Comparison of ENCODE assay signal across 1 cellular context in the genomic region with DNA sequence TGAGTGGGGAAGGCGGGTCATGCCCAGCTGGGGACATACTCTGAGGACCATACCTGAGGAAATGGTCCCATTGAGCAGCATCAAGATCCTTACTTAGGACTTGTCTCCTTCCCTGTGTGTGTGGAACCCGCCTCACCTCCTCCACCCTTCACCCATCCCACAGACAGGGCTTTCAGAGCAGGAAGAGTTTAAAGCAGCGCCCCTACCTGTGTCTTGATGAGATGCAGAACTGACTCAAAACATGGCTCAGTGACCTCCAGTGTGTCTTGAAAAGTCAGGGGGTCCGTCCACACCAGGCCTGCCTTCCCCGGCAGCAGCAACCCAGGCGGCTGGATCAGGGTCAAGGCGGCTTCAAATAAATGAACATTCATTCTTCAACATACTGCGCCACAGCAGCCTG.
TF ChIP-seq lines count a peak whose summit lies in the region.

No MANE protein-coding gene starts in this region.

TF ChIP-seq in WTC11, 78 proteins besides CTCF, POLR2A, EP300 and RAD21 (continued from another document):
- TF ChIP-seq, protein P1, sequence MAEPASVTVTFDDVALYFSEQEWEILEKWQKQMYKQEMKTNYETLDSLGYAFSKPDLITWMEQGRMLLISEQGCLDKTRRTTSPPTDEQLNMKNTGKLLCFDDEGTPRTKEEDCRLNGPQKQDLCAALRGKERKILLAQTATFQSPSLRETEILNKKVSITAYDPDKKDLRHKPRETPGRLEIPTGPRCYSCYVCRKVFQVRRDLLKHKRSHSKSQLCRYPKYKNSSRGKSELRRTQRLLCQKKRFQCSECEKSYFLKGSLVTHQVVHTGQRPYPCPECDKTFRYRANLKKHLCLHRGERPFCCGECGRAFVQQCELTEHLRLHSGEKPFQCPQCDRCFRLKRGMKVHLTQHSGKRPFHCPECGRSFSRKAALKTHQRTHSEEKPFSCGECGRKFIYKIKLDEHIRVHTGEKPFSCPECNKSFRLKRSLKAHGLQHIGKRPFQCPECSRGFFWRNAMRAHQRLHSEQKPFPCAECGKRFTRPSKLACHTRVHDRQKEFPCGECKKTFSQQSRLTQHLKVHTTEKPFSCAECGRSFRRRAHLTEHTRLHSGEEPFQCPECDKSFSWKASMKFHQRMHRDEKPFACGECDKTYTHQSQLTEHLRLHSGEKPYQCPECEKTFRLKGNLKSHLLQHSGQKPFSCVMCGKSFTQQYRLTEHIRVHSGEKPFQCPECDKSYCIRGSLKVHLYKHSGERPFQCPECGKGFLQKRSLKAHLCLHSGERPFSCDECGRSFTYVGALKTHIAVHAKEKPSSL (CRISPR knock-in tag; conservative IDR thresholded peaks at IDR 0.05) = no peak
- TF ChIP-seq, protein P2, sequence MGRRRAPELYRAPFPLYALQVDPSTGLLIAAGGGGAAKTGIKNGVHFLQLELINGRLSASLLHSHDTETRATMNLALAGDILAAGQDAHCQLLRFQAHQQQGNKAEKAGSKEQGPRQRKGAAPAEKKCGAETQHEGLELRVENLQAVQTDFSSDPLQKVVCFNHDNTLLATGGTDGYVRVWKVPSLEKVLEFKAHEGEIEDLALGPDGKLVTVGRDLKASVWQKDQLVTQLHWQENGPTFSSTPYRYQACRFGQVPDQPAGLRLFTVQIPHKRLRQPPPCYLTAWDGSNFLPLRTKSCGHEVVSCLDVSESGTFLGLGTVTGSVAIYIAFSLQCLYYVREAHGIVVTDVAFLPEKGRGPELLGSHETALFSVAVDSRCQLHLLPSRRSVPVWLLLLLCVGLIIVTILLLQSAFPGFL (CRISPR knock-in tag; IDR thresholded peaks at IDR 0.05; ENCODE audit: borderline replicate concordance) = no peak
- TF ChIP-seq ZNF671 (CRISPR knock-in tag; IDR thresholded peaks at IDR 0.05) = no peak
- TF ChIP-seq, protein P3, sequence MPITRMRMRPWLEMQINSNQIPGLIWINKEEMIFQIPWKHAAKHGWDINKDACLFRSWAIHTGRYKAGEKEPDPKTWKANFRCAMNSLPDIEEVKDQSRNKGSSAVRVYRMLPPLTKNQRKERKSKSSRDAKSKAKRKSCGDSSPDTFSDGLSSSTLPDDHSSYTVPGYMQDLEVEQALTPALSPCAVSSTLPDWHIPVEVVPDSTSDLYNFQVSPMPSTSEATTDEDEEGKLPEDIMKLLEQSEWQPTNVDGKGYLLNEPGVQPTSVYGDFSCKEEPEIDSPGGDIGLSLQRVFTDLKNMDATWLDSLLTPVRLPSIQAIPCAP (CRISPR knock-in tag; IDR thresholded peaks at IDR 0.05) = no peak
- no peak for TF ChIP-seq KAT7 (CRISPR knock-in tag; IDR thresholded peaks at IDR 0.05; ENCODE audit: borderline replicate concordance)
- TF ChIP-seq NR1H2 (CRISPR knock-in tag; IDR thresholded peaks at IDR 0.05) = no peak
- no peak for TF ChIP-seq PRRX2 (CRISPR knock-in tag; IDR thresholded peaks at IDR 0.05)
- TF ChIP-seq, protein P4, sequence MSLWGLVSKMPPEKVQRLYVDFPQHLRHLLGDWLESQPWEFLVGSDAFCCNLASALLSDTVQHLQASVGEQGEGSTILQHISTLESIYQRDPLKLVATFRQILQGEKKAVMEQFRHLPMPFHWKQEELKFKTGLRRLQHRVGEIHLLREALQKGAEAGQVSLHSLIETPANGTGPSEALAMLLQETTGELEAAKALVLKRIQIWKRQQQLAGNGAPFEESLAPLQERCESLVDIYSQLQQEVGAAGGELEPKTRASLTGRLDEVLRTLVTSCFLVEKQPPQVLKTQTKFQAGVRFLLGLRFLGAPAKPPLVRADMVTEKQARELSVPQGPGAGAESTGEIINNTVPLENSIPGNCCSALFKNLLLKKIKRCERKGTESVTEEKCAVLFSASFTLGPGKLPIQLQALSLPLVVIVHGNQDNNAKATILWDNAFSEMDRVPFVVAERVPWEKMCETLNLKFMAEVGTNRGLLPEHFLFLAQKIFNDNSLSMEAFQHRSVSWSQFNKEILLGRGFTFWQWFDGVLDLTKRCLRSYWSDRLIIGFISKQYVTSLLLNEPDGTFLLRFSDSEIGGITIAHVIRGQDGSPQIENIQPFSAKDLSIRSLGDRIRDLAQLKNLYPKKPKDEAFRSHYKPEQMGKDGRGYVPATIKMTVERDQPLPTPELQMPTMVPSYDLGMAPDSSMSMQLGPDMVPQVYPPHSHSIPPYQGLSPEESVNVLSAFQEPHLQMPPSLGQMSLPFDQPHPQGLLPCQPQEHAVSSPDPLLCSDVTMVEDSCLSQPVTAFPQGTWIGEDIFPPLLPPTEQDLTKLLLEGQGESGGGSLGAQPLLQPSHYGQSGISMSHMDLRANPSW (CRISPR knock-in tag; conservative IDR thresholded peaks at IDR 0.05; ENCODE audit: low read depth) = no peak
- TF ChIP-seq, protein P5, sequence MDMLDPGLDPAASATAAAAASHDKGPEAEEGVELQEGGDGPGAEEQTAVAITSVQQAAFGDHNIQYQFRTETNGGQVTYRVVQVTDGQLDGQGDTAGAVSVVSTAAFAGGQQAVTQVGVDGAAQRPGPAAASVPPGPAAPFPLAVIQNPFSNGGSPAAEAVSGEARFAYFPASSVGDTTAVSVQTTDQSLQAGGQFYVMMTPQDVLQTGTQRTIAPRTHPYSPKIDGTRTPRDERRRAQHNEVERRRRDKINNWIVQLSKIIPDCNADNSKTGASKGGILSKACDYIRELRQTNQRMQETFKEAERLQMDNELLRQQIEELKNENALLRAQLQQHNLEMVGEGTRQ (CRISPR knock-in tag; IDR thresholded peaks at IDR 0.05) = no peak
- TF ChIP-seq TP53 (CRISPR knock-in tag; IDR thresholded peaks at IDR 0.05) = no peak
- TF ChIP-seq ZNF416 (CRISPR knock-in tag; IDR thresholded peaks at IDR 0.05) = no peak
- TF ChIP-seq, protein P6, sequence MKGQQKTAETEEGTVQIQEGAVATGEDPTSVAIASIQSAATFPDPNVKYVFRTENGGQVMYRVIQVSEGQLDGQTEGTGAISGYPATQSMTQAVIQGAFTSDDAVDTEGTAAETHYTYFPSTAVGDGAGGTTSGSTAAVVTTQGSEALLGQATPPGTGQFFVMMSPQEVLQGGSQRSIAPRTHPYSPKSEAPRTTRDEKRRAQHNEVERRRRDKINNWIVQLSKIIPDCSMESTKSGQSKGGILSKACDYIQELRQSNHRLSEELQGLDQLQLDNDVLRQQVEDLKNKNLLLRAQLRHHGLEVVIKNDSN (CRISPR knock-in tag; IDR thresholded peaks at IDR 0.05) = no peak
- no peak for TF ChIP-seq ZNF138 (CRISPR knock-in tag; conservative IDR thresholded peaks at IDR 0.05)
- no peak for TF ChIP-seq GRHL2 (CRISPR knock-in tag; IDR thresholded peaks at IDR 0.05; ENCODE audit: insufficient replicate concordance, severe bottlenecking)
